ENCODE assay signal across 20 cellular contexts in genomic region chr22:30906946-30907345, GRCh38.
DNase-seq lines count a peak whose midpoint lies in the region; ATAC-seq and TF ChIP-seq lines count a peak whose summit lies in the region.
"Had no signal": no experiment of that assay in that cellular context is flagged by ENCODE, and none has a peak within 500 bp of the region (broad histone marks: within the 10 kb centered on the region; RNA-seq: fewer than 3 reads in every experiment).

No MANE protein-coding gene starts in this region.

- TF ChIP-seq CTCF in osteocyte (IDR thresholded peaks at IDR 0.05) (no peak), PC-3 (conservative IDR thresholded peaks at IDR 0.05; ENCODE audit: low read depth, low read length) (no peak)

- H3K4me3 Mint-ChIP-seq in activated CD8-positive, alpha-beta memory T cell treated with anti-CD3 and anti-CD28 coated beads, Interleukin-2, amount 10 ng/mL, durations not matched to agents 7 days and 5 days, result no peak overlapping the region
- H3K4me3 Mint-ChIP-seq in osteocyte (ENCODE audit: unreplicated experiment), result no peak overlapping the region
- H3K4me3 Mint-ChIP-seq: CD14-positive monocyte; CD4-positive, alpha-beta memory T cell; GM23338; HFFc6 had no signal

- no peak overlapping the region for H3K27ac Mint-ChIP-seq in activated CD8-positive, alpha-beta memory T cell treated with anti-CD3 and anti-CD28 coated beads, Interleukin-2, amount 10 ng/mL, durations not matched to agents 7 days and 5 days
- H3K27ac Mint-ChIP-seq in osteocyte (ENCODE audit: unreplicated experiment), result no peak overlapping the region
- H3K27ac Mint-ChIP-seq: CD14-positive monocyte, GM23338, HFFc6 had no signal

- BruUV-seq in PC-3 (replicated peaks; lab: Mats Ljungman, UMichigan), result no TSS peak

- H3F3A ChIP-seq in PC-3 (ENCODE audit: low read length, unreplicated experiment), result no peaks in the 10 kb centered on the region

- H3K4me1 ChIP-seq in PC-3 (ENCODE audit: insufficient read depth, low read length), result no peaks in the 10 kb centered on the region
- H3K4me1 ChIP-seq: A549 had no signal

- intact Hi-C loops in PC-3 (cut with micrococcal nuclease), result no loop called here

- no peaks in the 10 kb centered on the region for H3K9me2 ChIP-seq in PC-3 (replicated peaks; ENCODE audit: low read length)

- no peak for ATAC-seq in activated CD8-positive, alpha-beta memory T cell treated with anti-CD3 and anti-CD28 coated beads, Interleukin-2, amount 10 ng/mL, durations not matched to agents 7 days and 5 days
- ATAC-seq in PC-3, result no peak
- ATAC-seq: A549, GM23338, HCT116 had no signal

- H3K9me3 ChIP-seq in PC-3 (ENCODE audit: low read length), result no peaks in the 10 kb centered on the region
- H3K9me3 ChIP-seq: A549, BLaER1 had no signal

- peaks cover 3% of the 10 kb centered on the region for H3K4me1 Mint-ChIP-seq in activated CD8-positive, alpha-beta memory T cell treated with anti-CD3 and anti-CD28 coated beads, Interleukin-2, amount 10 ng/mL, durations not matched to agents 7 days and 5 days
- H3K4me1 Mint-ChIP-seq in osteocyte (ENCODE audit: unreplicated experiment), result no peaks in the 10 kb centered on the region
- H3K4me1 Mint-ChIP-seq: GM23338 had no signal

- H3K27ac ChIP-seq in PC-3 (ENCODE audit: low read length), result no peak overlapping the region
- H3K27ac ChIP-seq: 22Rv1, A549, BLaER1, HL-60 had no signal

- no peak overlapping the region for H2AFZ ChIP-seq in PC-3 (ENCODE audit: low read length)
- H2AFZ ChIP-seq: GM23338 had no signal

- POLR2A ChIA-PET in PC-3 (lab: Charles Lee; ENCODE audit: unreplicated experiment), result no interaction called here

- no peak overlapping the region for H3K4me2 ChIP-seq in PC-3 (ENCODE audit: low read length)
- H3K4me2 ChIP-seq: A549, BLaER1, GM23338 had no signal

- H3K27me3 ChIP-seq in H7 (ENCODE audit: control insufficient read depth, insufficient read depth, low read length) (no peaks in the 10 kb centered on the region), PC-3 (ENCODE audit: low read length) (no peaks in the 10 kb centered on the region)
- H3K27me3 ChIP-seq: BLaER1 had no signal

- no peaks in the 10 kb centered on the region for H3K27me3 Mint-ChIP-seq in activated CD8-positive, alpha-beta memory T cell treated with anti-CD3 and anti-CD28 coated beads, Interleukin-2, amount 10 ng/mL, durations not matched to agents 7 days and 5 days
- no peaks in the 10 kb centered on the region for H3K27me3 Mint-ChIP-seq in osteocyte (ENCODE audit: unreplicated experiment)
- H3K27me3 Mint-ChIP-seq: CD4-positive, alpha-beta memory T cell had no signal

- H3K36me3 ChIP-seq in H7 (replicated peaks; ENCODE audit: control insufficient read depth, insufficient read depth, low read length), result peaks cover 3% of the 10 kb centered on the region
- H3K36me3 ChIP-seq in PC-3 (ENCODE audit: low read depth, low read length), result no peaks in the 10 kb centered on the region

- no peaks in the 10 kb centered on the region for H3K79me2 ChIP-seq in PC-3 (ENCODE audit: low read length)

- no peak overlapping the region for H3K9ac ChIP-seq in PC-3 (ENCODE audit: low read length)
- H3K9ac ChIP-seq: BLaER1 had no signal

- H3K4me3 ChIP-seq in H7 (ENCODE audit: insufficient read depth, low read depth, low read length) (no peak overlapping the region), PC-3 (ENCODE audit: low read length) (no peak overlapping the region)
- H3K4me3 ChIP-seq: A549, BLaER1, GM23338 had no signal

- CTCF ChIA-PET in activated CD8-positive, alpha-beta memory T cell treated with anti-CD3 and anti-CD28 coated beads, Interleukin-2, amount 10 ng/mL, durations not matched to agents 7 days and 5 days (lab: Charles Lee), result no interaction called here
- CTCF ChIA-PET in PC-3 (lab: Charles Lee), result no interaction called here

- DNase-seq in activated CD8-positive, alpha-beta memory T cell treated with anti-CD3 and anti-CD28 coated beads for 24 hours, result peak; percentile 26
- DNase-seq in activated CD8-positive, alpha-beta memory T cell treated with anti-CD3 and anti-CD28 coated beads, Interleukin-2, amount 10 ng/mL, durations not matched to agents 7 days and 5 days, result no peak
- DNase-seq in AG20443 (ENCODE audit: low spot score) (peak; percentile 5), H7 (peak; percentile 37), osteocyte (ENCODE audit: extremely low spot score, unreplicated experiment) (peak; percentile 78), NCI-H146 (lab: John Stamatoyannopoulos, UW) (no peak), PC-3 (no peak)
- DNase-seq in activated CD4-positive, alpha-beta T cell treated with anti-CD3 and anti-CD28 coated beads, Interleukin-2, amount 50 U/mL, for 1 hour, result no peak
- DNase-seq: CD4-positive, alpha-beta memory T cell; DMS79 treated with DMSO at 0.1 percent for 48 hours; GF-D8; HFFc6; IMR-90 had no signal

- no peaks in the 10 kb centered on the region for H4K20me1 ChIP-seq in PC-3 (ENCODE audit: low read length)
- H4K20me1 ChIP-seq: BLaER1 had no signal

- H3K9me3 Mint-ChIP-seq in activated CD8-positive, alpha-beta memory T cell treated with anti-CD3 and anti-CD28 coated beads, Interleukin-2, amount 10 ng/mL, durations not matched to agents 7 days and 5 days (ENCODE audit: low read depth), result no peaks in the 10 kb centered on the region
- no peaks in the 10 kb centered on the region for H3K9me3 Mint-ChIP-seq in osteocyte (ENCODE audit: unreplicated experiment)
- H3K9me3 Mint-ChIP-seq: CD4-positive, alpha-beta memory T cell; GM23338; HFFc6 had no signal

- H3K36me3 Mint-ChIP-seq in activated CD8-positive, alpha-beta memory T cell treated with anti-CD3 and anti-CD28 coated beads, Interleukin-2, amount 10 ng/mL, durations not matched to agents 7 days and 5 days, result peaks cover 1% of the 10 kb centered on the region
- peaks cover 5% of the 10 kb centered on the region for H3K36me3 Mint-ChIP-seq in osteocyte (ENCODE audit: unreplicated experiment)

Comparison
In these comparisons a context has a peak if more than half of its experiments do, and no peak if none do; other contexts are left out.
1. DNase-seq: peak in activated CD8-positive, alpha-beta memory T cell treated with anti-CD3 and anti-CD28 coated beads for 24 hours (single experiment), AG20443 (single experiment), H7 (single experiment) and osteocyte (single experiment); none in activated CD8-positive, alpha-beta memory T cell treated with anti-CD3 and anti-CD28 coated beads, Interleukin-2, amount 10 ng/mL, durations not matched to agents 7 days and 5 days (single experiment), NCI-H146 (single experiment), activated CD4-positive, alpha-beta T cell treated with anti-CD3 and anti-CD28 coated beads, Interleukin-2, amount 50 U/mL, for 1 hour (single experiment) and PC-3 (single experiment).